In the genomic region with DNA sequence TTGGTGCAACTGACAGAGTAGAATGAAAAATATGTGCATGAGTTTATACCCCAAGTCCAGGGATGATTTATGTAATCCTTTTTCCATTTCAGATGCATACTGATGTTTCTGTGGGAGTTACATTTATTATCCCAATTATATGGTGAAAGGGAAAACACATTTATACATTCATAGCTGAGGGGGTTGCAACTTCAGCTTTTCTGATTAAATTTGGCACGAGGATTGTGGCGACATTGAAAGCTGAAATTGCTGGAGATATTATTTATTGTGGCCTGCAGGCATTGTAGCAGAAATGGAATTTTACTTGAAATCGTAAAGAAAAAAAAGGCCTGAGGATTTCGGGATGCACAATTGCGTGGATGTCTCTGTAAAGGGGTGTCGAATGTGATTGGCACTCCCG, we compare ENCODE assay signal across 39 cellular contexts. TPM values are rescaled to one million over a fixed set of nuclear protein-coding genes. Genes with fewer than 3 reads are reported as not detected.
"Had no signal": no experiment of that assay in that cellular context is flagged by ENCODE, and none has a peak within 500 bp of the region (broad histone marks: within the 10 kb centered on the region; RNA-seq: fewer than 3 reads in every experiment).

No MANE protein-coding gene starts in this region.

- H3K9me3 ChIP-seq: adrenal gland, ascending aorta, body of pancreas, breast epithelium had no signal

- H3K27me3 ChIP-seq: adrenal gland, ascending aorta, body of pancreas had no signal

- H3K27ac ChIP-seq: adrenal gland, ascending aorta, body of pancreas, brain microvascular endothelial cell, breast epithelium, cardiac muscle cell had no signal

- DNase-seq: activated effector memory CD4-positive, alpha-beta T cell treated with anti-CD3 and anti-CD28 coated beads, Interleukin-2, amount 50 U/mL, for 16 hours; activated effector memory CD4-positive, alpha-beta T cell treated with Interleukin-2 at 50 U/mL for 16 hours; activated gamma-delta T cell; activated gamma-delta T cell treated with Interleukin-2 at 50 U/mL for 16 hours; activated naive CD4-positive, alpha-beta T cell; activated naive CD4-positive, alpha-beta T cell treated with anti-CD3 and anti-CD28 coated beads for 36 hours; activated naive CD4-positive, alpha-beta T cell treated with anti-CD3 and anti-CD28 coated beads, Interleukin-2, amount 10 ng/mL, durations not matched to agents 7 days and 5 days; activated naive CD4-positive, alpha-beta T cell treated with anti-CD3 and anti-CD28 coated beads, Interleukin-2, amount 50 U/mL, for 16 hours; activated naive CD4-positive, alpha-beta T cell treated with Interleukin-2 at 50 U/mL for 16 hours; activated naive CD8-positive, alpha-beta T cell treated with anti-CD3 and anti-CD28 coated beads for 36 hours; activated naive CD8-positive, alpha-beta T cell treated with anti-CD3 and anti-CD28 coated beads, Interleukin-2, amount 10 ng/mL, durations not matched to agents 7 days and 5 days; activated naive CD8-positive, alpha-beta T cell treated with anti-CD3 and anti-CD28 coated beads, Interleukin-2, amount 50 U/mL, for 24 hours; activated T-cell treated with anti-CD3 and anti-CD28 coated beads, Interleukin-2, amount 50 U/mL, for 1 hour; activated T-cell treated with anti-CD3 and anti-CD28 coated beads, Interleukin-2, amount 50 U/mL, for 24 hours; activated T-cell treated with anti-CD3 and anti-CD28 coated beads, Interleukin-2, amount 50 U/mL, for 4 hours; activated T-cell treated with anti-CD3 and anti-CD28 coated beads, Interleukin-2, amount 50 U/mL, for 48 hours; activated T-cell treated with anti-CD3 and anti-CD28 coated beads, Interleukin-2, amount 50 U/mL, for 72 hours; adrenal gland; amniotic stem cell; amygdala; anterior cingulate cortex; aorta; body of pancreas; brain microvascular endothelial cell; caudate nucleus; central memory CD4-positive, alpha-beta T cell; cerebellar nuclear complex had no signal

- ATAC-seq: activated naive CD4-positive, alpha-beta T cell treated with anti-CD3 and anti-CD28 coated beads, Interleukin-2, amount 50 U/mL, for 72 hours; activated naive CD8-positive, alpha-beta T cell treated with anti-CD3 and anti-CD28 coated beads, Interleukin-2, amount 50 U/mL, for 24 hours; activated T-cell treated with anti-CD3 and anti-CD28 coated beads, Interleukin-2, amount 50 U/mL, for 4 hours; activated T-cell treated with anti-CD3 and anti-CD28 coated beads, Interleukin-2, amount 50 U/mL, for 72 hours; activated T-helper 17 cell treated with anti-CD3 and anti-CD28 coated beads, Interleukin-2, amount 50 U/mL, for 72 hours; body of pancreas had no signal

- H3K9me3 Mint-ChIP-seq: activated naive CD4-positive, alpha-beta T cell treated with anti-CD3 and anti-CD28 coated beads, Interleukin-2, amount 50 U/mL, for 24 hours; activated naive CD8-positive, alpha-beta T cell treated with anti-CD3 and anti-CD28 coated beads for 36 hours; activated naive CD8-positive, alpha-beta T cell treated with anti-CD3 and anti-CD28 coated beads, Interleukin-2, amount 50 U/mL, for 24 hours; activated T-cell treated with anti-CD3 and anti-CD28 coated beads, Interleukin-2, amount 50 U/mL, for 24 hours; activated T-cell treated with anti-CD3 and anti-CD28 coated beads, Interleukin-2, amount 50 U/mL, for 4 hours; activated T-helper 17 cell treated with anti-CD3 and anti-CD28 coated beads, Interleukin-2, amount 50 U/mL, for 72 hours; brain; central memory CD8-positive, alpha-beta T cell had no signal

- H3K4me1 Mint-ChIP-seq: activated naive CD4-positive, alpha-beta T cell treated with anti-CD3 and anti-CD28 coated beads, Interleukin-2, amount 10 ng/mL, durations not matched to agents 7 days and 5 days; activated naive CD4-positive, alpha-beta T cell treated with anti-CD3 and anti-CD28 coated beads, Interleukin-2, amount 50 U/mL, for 24 hours; activated T-helper 17 cell treated with anti-CD3 and anti-CD28 coated beads, Interleukin-2, amount 50 U/mL, for 72 hours; central memory CD8-positive, alpha-beta T cell had no signal

- H3K36me3 Mint-ChIP-seq: activated naive CD4-positive, alpha-beta T cell treated with anti-CD3 and anti-CD28 coated beads, Interleukin-2, amount 10 ng/mL, durations not matched to agents 7 days and 5 days; activated naive CD4-positive, alpha-beta T cell treated with anti-CD3 and anti-CD28 coated beads, Interleukin-2, amount 50 U/mL, for 24 hours; activated naive CD8-positive, alpha-beta T cell; activated naive CD8-positive, alpha-beta T cell treated with anti-CD3 and anti-CD28 coated beads for 36 hours; activated naive CD8-positive, alpha-beta T cell treated with anti-CD3 and anti-CD28 coated beads, Interleukin-2, amount 10 ng/mL, durations not matched to agents 7 days and 5 days; brain had no signal

- H3K4me1 ChIP-seq: adrenal gland, ascending aorta, body of pancreas, breast epithelium had no signal

- H3K27me3 Mint-ChIP-seq: activated naive CD8-positive, alpha-beta T cell; activated naive CD8-positive, alpha-beta T cell treated with anti-CD3 and anti-CD28 coated beads for 36 hours had no signal

- H3K4me3 ChIP-seq: adrenal gland, ascending aorta, body of pancreas, breast epithelium, cardiac muscle cell had no signal

- H3K36me3 ChIP-seq: adrenal gland, ascending aorta, brain microvascular endothelial cell, breast epithelium, cardiac muscle cell had no signal

- H3K4me3 Mint-ChIP-seq: activated naive CD4-positive, alpha-beta T cell treated with anti-CD3 and anti-CD28 coated beads for 36 hours; activated naive CD4-positive, alpha-beta T cell treated with anti-CD3 and anti-CD28 coated beads, Interleukin-2, amount 10 ng/mL, durations not matched to agents 7 days and 5 days; activated naive CD4-positive, alpha-beta T cell treated with anti-CD3 and anti-CD28 coated beads, Interleukin-2, amount 50 U/mL, for 24 hours; activated naive CD8-positive, alpha-beta T cell; activated naive CD8-positive, alpha-beta T cell treated with anti-CD3 and anti-CD28 coated beads for 36 hours; activated naive CD8-positive, alpha-beta T cell treated with anti-CD3 and anti-CD28 coated beads, Interleukin-2, amount 10 ng/mL, durations not matched to agents 7 days and 5 days; activated naive CD8-positive, alpha-beta T cell treated with anti-CD3 and anti-CD28 coated beads, Interleukin-2, amount 50 U/mL, for 24 hours; activated T-cell treated with anti-CD3 and anti-CD28 coated beads, Interleukin-2, amount 50 U/mL, for 24 hours; activated T-cell treated with anti-CD3 and anti-CD28 coated beads, Interleukin-2, amount 50 U/mL, for 4 hours; activated T-cell treated with anti-CD3 and anti-CD28 coated beads, Interleukin-2, amount 50 U/mL, for 72 hours; activated T-helper 1 cell treated with anti-CD3 and anti-CD28 coated beads, Interleukin-12 subunit alpha, Interleukin-12 subunit beta, Interleukin-2, Interleukin-4 antibody, amounts not matched to agents 30 ng/mL and 10 ng/mL and 1 ng/mL, durations not matched to agents 14 hours and 24 hours and 36 hours; activated T-helper 17 cell treated with anti-CD3 and anti-CD28 coated beads, Interleukin-2, amount 50 U/mL, for 72 hours; brain; central memory CD8-positive, alpha-beta T cell had no signal

- H3K27ac Mint-ChIP-seq: activated naive CD4-positive, alpha-beta T cell treated with anti-CD3 and anti-CD28 coated beads for 36 hours; activated naive CD4-positive, alpha-beta T cell treated with anti-CD3 and anti-CD28 coated beads, Interleukin-2, amount 10 ng/mL, durations not matched to agents 7 days and 5 days; activated naive CD4-positive, alpha-beta T cell treated with anti-CD3 and anti-CD28 coated beads, Interleukin-2, amount 50 U/mL, for 24 hours; activated naive CD4-positive, alpha-beta T cell treated with anti-CD3 and anti-CD28 coated beads, Interleukin-2, amount 50 U/mL, for 72 hours; activated naive CD8-positive, alpha-beta T cell; activated naive CD8-positive, alpha-beta T cell treated with anti-CD3 and anti-CD28 coated beads for 36 hours; activated naive CD8-positive, alpha-beta T cell treated with anti-CD3 and anti-CD28 coated beads, Interleukin-2, amount 10 ng/mL, durations not matched to agents 7 days and 5 days; activated naive CD8-positive, alpha-beta T cell treated with anti-CD3 and anti-CD28 coated beads, Interleukin-2, amount 50 U/mL, for 24 hours; activated T-cell treated with anti-CD3 and anti-CD28 coated beads, Interleukin-2, amount 50 U/mL, for 24 hours; activated T-cell treated with anti-CD3 and anti-CD28 coated beads, Interleukin-2, amount 50 U/mL, for 72 hours; activated T-helper 1 cell treated with anti-CD3 and anti-CD28 coated beads, Interleukin-12 subunit alpha, Interleukin-12 subunit beta, Interleukin-2, Interleukin-4 antibody, amounts not matched to agents 30 ng/mL and 10 ng/mL and 1 ng/mL, durations not matched to agents 14 hours and 24 hours and 36 hours; activated T-helper 17 cell treated with anti-CD3 and anti-CD28 coated beads, Interleukin-2, amount 50 U/mL, for 72 hours; activated T-helper 2 cell treated with anti-CD3 and anti-CD28 coated beads, Interferon-gamma antibody, Interleukin-2, Interleukin-4, amounts not matched to agents 10 μg/mL and 5 μg/mL and 100 μg/mL, durations not matched to agents 14 hours and 24 hours and 36 hours; brain had no signal

RNA-seq across cellular contexts. Expression of a gene that starts 31.5 kb away (rescaled TPM):
- total RNA-seq: activated naive CD4-positive, alpha-beta T cell treated with anti-CD3 and anti-CD28 coated beads for 36 hours; activated naive CD8-positive, alpha-beta T cell treated with anti-CD3 and anti-CD28 coated beads, Interleukin-2, amount 10 ng/mL, durations not matched to agents 7 days and 5 days; activated T-helper 1 cell treated with anti-CD3 and anti-CD28 coated beads, Interleukin-12 subunit alpha, Interleukin-12 subunit beta, Interleukin-2, Interleukin-4 antibody, amounts not matched to agents 30 ng/mL and 10 ng/mL and 1 ng/mL, durations not matched to agents 14 hours and 24 hours and 36 hours; activated T-helper 17 cell treated with anti-CD3 and anti-CD28 coated beads, Interleukin-2, amount 50 U/mL, for 72 hours; activated T-helper 2 cell treated with anti-CD3 and anti-CD28 coated beads, Interferon-gamma antibody, Interleukin-2, Interleukin-4, amounts not matched to agents 10 μg/mL and 5 μg/mL and 100 μg/mL, durations not matched to agents 14 hours and 24 hours and 36 hours; bronchial epithelial cell had no signal
